Comparison of ENCODE assay signal across 8 cellular contexts in genomic region chr12:131894313-131894860, GRCh38. TPM values are rescaled to one million over a fixed set of nuclear protein-coding genes. Genes with fewer than 3 reads are reported as not detected.
A peak's percentile ranks its signal among the peaks of the same experiment; 100 is the strongest.
DNase-seq lines count a peak whose midpoint lies in the region; ATAC-seq and TF ChIP-seq lines count a peak whose summit lies in the region.

Gene ULK1 (plus strand): TSS chr12:131894622. CDS start chr12:131895002, 380 bp downstream.

- no peaks in the 10 kb centered on the region for H3K36me3 Mint-ChIP-seq in activated naive CD8-positive, alpha-beta T cell treated with anti-CD3 and anti-CD28 coated beads for 36 hours

- H3K9me2 ChIP-seq in SU-DHL-6 (replicated peaks; ENCODE audit: insufficient read depth, low read length), result no peaks in the 10 kb centered on the region

- H3K9me3 Mint-ChIP-seq in activated naive CD8-positive, alpha-beta T cell treated with anti-CD3 and anti-CD28 coated beads for 36 hours, result no peaks in the 10 kb centered on the region

- ATAC-seq in HG02759 (IDR thresholded peaks at IDR 0.05; ENCODE audit: unreplicated experiment), result peak; percentile 86
- peak; percentile 81 for ATAC-seq in Right ventricle myocardium inferior

- peak within 1 kb of the TSS; percentile 81 for H3K4me3 Mint-ChIP-seq in activated naive CD8-positive, alpha-beta T cell treated with anti-CD3 and anti-CD28 coated beads for 36 hours

- peak within 1 kb of the TSS; percentile 66 for H3K27ac Mint-ChIP-seq in activated naive CD8-positive, alpha-beta T cell treated with anti-CD3 and anti-CD28 coated beads for 36 hours

- no peaks in the 10 kb centered on the region for H3K9me3 ChIP-seq in SU-DHL-6 (ENCODE audit: insufficient read depth, low read length)
- no peaks in the 10 kb centered on the region for H3K9me3 ChIP-seq in parathyroid adenoma (ENCODE audit: control insufficient read depth, low read length)
- H3K9me3 ChIP-seq in thyroid gland, result no peaks in the 10 kb centered on the region

- H3K36me3 ChIP-seq in SU-DHL-6 (ENCODE audit: low read length), result no peaks in the 10 kb centered on the region
- no peaks in the 10 kb centered on the region for H3K36me3 ChIP-seq in parathyroid adenoma (ENCODE audit: control insufficient read depth, insufficient read depth, low read length)
- H3K36me3 ChIP-seq in thyroid gland, result peaks cover 0 to 3% of the 10 kb centered on the region in 2 donors

- TF ChIP-seq CTCF in GM12875 (IDR thresholded peaks at IDR 0.05; ENCODE audit: borderline replicate concordance, insufficient read depth, low read depth, low read length), result no peak
- no peak for TF ChIP-seq CTCF in SU-DHL-6 (IDR thresholded peaks at IDR 0.05; ENCODE audit: insufficient read depth, low read length, poor library complexity, severe bottlenecking)
- TF ChIP-seq CTCF in parathyroid adenoma (IDR thresholded peaks at IDR 0.05), result no peak
- TF ChIP-seq CTCF in thyroid gland (IDR thresholded peaks at IDR 0.05), result no peak

- 2% methylated on average over 9 to 13 of the region's 64 CpGs for WGBS in thyroid gland, 2 donors

- H3K4me2 ChIP-seq in SU-DHL-6 (ENCODE audit: low read depth, low read length, poor library complexity, severe bottlenecking), result peak within 1 kb of the TSS; percentile 57
- peak within 1 kb of the TSS; percentile 100 for H3K4me2 ChIP-seq in parathyroid adenoma (ENCODE audit: low read length)

- H3K9ac ChIP-seq in SU-DHL-6 (ENCODE audit: low read length) (peak within 1 kb of the TSS; percentile 56), parathyroid adenoma (peak within 1 kb of the TSS; percentile 83)

- H2AFZ ChIP-seq in SU-DHL-6 (ENCODE audit: low read depth, low read length, severe bottlenecking) (peak within 1 kb of the TSS; percentile 64), parathyroid adenoma (peak within 1 kb of the TSS; percentile 82)

- H3K79me2 ChIP-seq in SU-DHL-6 (ENCODE audit: insufficient read depth, low read length) (no peaks in the 10 kb centered on the region), parathyroid adenoma (peaks cover 17% of the 10 kb centered on the region)

- peaks cover 12% of the 10 kb centered on the region for H3K4me1 Mint-ChIP-seq in activated naive CD8-positive, alpha-beta T cell treated with anti-CD3 and anti-CD28 coated beads for 36 hours

- peak; percentile 73 to 95 for TF ChIP-seq POLR2A in thyroid gland (IDR thresholded peaks at IDR 0.05)

- intact Hi-C loops in Right ventricle myocardium inferior (cut with DNase I) (no loop called here), thyroid gland (cut with DNase I) (loop anchor here (2.0 kb wide), 1 partner anchor 34 kb away; the partner anchor contains the start of gene PUS1)

- H3K4me3 ChIP-seq in GM12875 (ENCODE audit: low read depth, low read length) (peak within 1 kb of the TSS; percentile 76), SU-DHL-6 (ENCODE audit: insufficient read depth, low read length, poor library complexity, severe bottlenecking) (peak within 1 kb of the TSS; percentile 59), parathyroid adenoma (ENCODE audit: low read depth, low read length) (peak within 1 kb of the TSS; percentile 57), thyroid gland (replicated peaks in 1 of 3) (peak within 1 kb of the TSS; percentile 60 to 64 (median 62))

- no peaks in the 10 kb centered on the region for H3F3A ChIP-seq in SU-DHL-6 (ENCODE audit: insufficient read depth)

- no peaks in the 10 kb centered on the region for H4K20me1 ChIP-seq in SU-DHL-6 (ENCODE audit: low read depth, low read length)

- H3K27me3 ChIP-seq in SU-DHL-6 (ENCODE audit: low read length), result no peaks in the 10 kb centered on the region
- H3K27me3 ChIP-seq in parathyroid adenoma (ENCODE audit: control insufficient read depth, insufficient read depth, low read length), result no peaks in the 10 kb centered on the region
- H3K27me3 ChIP-seq in thyroid gland, result no peaks in the 10 kb centered on the region

- DNase-seq in NCI-H128 (lab: John Stamatoyannopoulos, UW; ENCODE audit: unreplicated experiment) (peak; percentile 75), Right ventricle myocardium inferior (ENCODE audit: missing footprints) (peak; percentile 97), thyroid gland (peak; percentile 92 to 93)
- peak; percentile 95 for DNase-seq in activated naive CD8-positive, alpha-beta T cell treated with anti-CD3 and anti-CD28 coated beads for 36 hours

- H3K4me1 ChIP-seq in parathyroid adenoma (peaks cover 13% of the 10 kb centered on the region), thyroid gland (peaks cover 16 to 19% of the 10 kb centered on the region in 2 donors)

- H3K27ac ChIP-seq in SU-DHL-6 (ENCODE audit: low read depth, low read length) (no peak within 1 kb of the TSS), parathyroid adenoma (peak within 1 kb of the TSS; percentile 99), thyroid gland (peak within 1 kb of the TSS; percentile 89 to 99 (median 98))

- no peaks in the 10 kb centered on the region for H3K27me3 Mint-ChIP-seq in activated naive CD8-positive, alpha-beta T cell treated with anti-CD3 and anti-CD28 coated beads for 36 hours

RNA-seq across cellular contexts. Expression of gene ULK1, which starts in this region (rescaled TPM):
- 10 to 100 TPM; 11.4 to 12.5 TPM for total RNA-seq in activated naive CD8-positive, alpha-beta T cell treated with anti-CD3 and anti-CD28 coated beads for 36 hours
- total RNA-seq in Right ventricle myocardium inferior, result 49.3 TPM
- total RNA-seq in thyroid gland, result 10 to 100 TPM; 21.1 to 27.7 (median 21.7) TPM
